Comparison of ENCODE assay signal across 8 cellular contexts in the genomic region with DNA sequence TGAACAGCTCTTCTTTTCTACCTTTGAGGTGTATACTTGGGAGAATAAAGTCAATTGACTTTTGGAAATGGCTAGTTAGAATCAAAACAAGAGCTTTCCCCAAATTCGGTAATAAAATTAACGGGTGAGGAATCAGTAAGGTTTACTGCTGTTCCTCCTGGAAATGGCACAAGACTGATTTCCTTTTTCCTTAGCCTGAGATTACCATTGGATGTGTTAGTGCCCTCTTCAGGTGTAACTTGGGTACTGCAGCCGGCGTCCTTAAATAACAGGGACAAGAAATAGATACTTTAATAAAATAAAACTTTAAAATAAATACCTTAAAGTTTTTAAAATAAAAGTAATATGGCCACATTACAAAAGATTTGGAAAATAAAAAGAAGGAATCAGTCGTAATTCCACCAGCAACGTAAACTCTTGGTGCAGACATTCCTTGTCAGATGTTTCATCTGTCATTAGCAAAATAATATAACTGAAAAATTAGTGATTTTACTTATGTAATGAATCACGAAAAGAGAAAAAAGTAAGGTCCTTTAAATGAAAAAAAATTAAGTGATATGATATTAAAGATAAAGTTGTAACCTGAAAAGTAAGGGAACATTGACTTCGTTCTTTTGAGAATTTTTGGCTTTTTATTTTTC. TPM values are rescaled to one million over a fixed set of nuclear protein-coding genes. Genes with fewer than 3 reads are reported as not detected.
A peak's percentile ranks its signal among the peaks of the same experiment; 100 is the strongest.
DNase-seq lines count a peak whose midpoint lies in the region; ATAC-seq lines count a peak whose summit lies in the region.

No MANE protein-coding gene starts in this region.

- no peaks in the 10 kb centered on the region for H3K27me3 ChIP-seq in MG63

- in situ Hi-C loops in SK-MEL-5 (cut with HindIII; ENCODE audit: low pct_unique_long_range_greater_than_20kb, low sequenced_read_pairs), result no loop called here

- ATAC-seq in HG03039 (IDR thresholded peaks at IDR 0.05; ENCODE audit: unreplicated experiment) (no peak), HG02973 (IDR thresholded peaks at IDR 0.05; ENCODE audit: unreplicated experiment) (no peak)

- H3K4me3 ChIP-seq in MG63, result no peak overlapping the region

- peak; percentile 71 for DNase-seq in DMS79 treated with DMSO at 0.1 percent for 48 hours (lab: John Stamatoyannopoulos, UW)
- DNase-seq in MG63, result peak; percentile 44
- peak; percentile 73 for DNase-seq in SK-MEL-5 (ENCODE audit: low read depth, low spot score)
- peak; percentile 70 for DNase-seq in activated naive CD4-positive, alpha-beta T cell treated with Interleukin-2 at 50 U/mL for 16 hours
- peak; percentile 75 for DNase-seq in glomerular visceral epithelial cell (ENCODE audit: extremely low spot score)
- peak; percentile 82 for DNase-seq in renal cortical epithelial cell (ENCODE audit: low read depth)

- no peaks in the 10 kb centered on the region for H3K9me3 ChIP-seq in MG63

- peaks cover 4% of the 10 kb centered on the region; the same call in 1 of the 2 replicates for H3K36me3 ChIP-seq in MG63

RNA-seq across cellular contexts. Expression of a gene that starts 29.7 kb away (rescaled TPM):
- total RNA-seq in MG63 (2014; rRNA removed; shearing (Covaris generic); ENCODE audit: low replicate concordance), result 5.1 and 8.6 TPM in 2 replicates
- total RNA-seq in SK-MEL-5 (2014; rRNA removed; shearing (Covaris generic)), result 5.4 and 7.3 TPM in 2 replicates
- polyA plus RNA-seq in SK-MEL-5 (2015; cell fraction: cytosol; rRNA removed), result 6.5 and 8.5 TPM in 2 replicates
- polyA plus RNA-seq in SK-MEL-5 (2015; cell fraction: nucleus; rRNA removed), result 14.9 and 17.8 TPM in 2 replicates
- 8.9 and 18.4 TPM in 2 replicates for total RNA-seq in renal cortical epithelial cell

RNA-seq across cellular contexts. Expression of a gene that starts 57.5 kb away (rescaled TPM):
- 107 and 112 TPM in 2 replicates for total RNA-seq in MG63 (2014; rRNA removed; shearing (Covaris generic); ENCODE audit: low replicate concordance)
- total RNA-seq in SK-MEL-5 (2014; rRNA removed; shearing (Covaris generic)), result 31.6 and 36.4 TPM in 2 replicates
- 62.4 and 69.8 TPM in 2 replicates for polyA plus RNA-seq in SK-MEL-5 (2015; cell fraction: cytosol; rRNA removed)
- 17.1 and 19.4 TPM in 2 replicates for polyA plus RNA-seq in SK-MEL-5 (2015; cell fraction: nucleus; rRNA removed)
- 49.5 and 126 TPM in 2 replicates for total RNA-seq in renal cortical epithelial cell
